19 cellular contexts compared by ENCODE assay signal in genomic region chr3:67641451-67641850, GRCh38.
"Had no signal": no experiment of that assay in that cellular context is flagged by ENCODE, and none has a peak within 500 bp of the region (broad histone marks: within the 10 kb centered on the region; RNA-seq: fewer than 3 reads in every experiment).

No MANE protein-coding gene starts in this region.

- DNase-seq: activated CD4-positive, alpha-beta T cell treated with anti-CD3 and anti-CD28 coated beads, Interleukin-2, amount 50 U/mL, for 1 hour; activated CD4-positive, CD25-positive, alpha-beta regulatory T cell treated with anti-CD3 and anti-CD28 coated beads, Interleukin-2, amount 50 U/mL, for 72 hours; activated effector memory CD4-positive, alpha-beta T cell treated with Interleukin-2 at 50 U/mL for 16 hours; activated naive CD4-positive, alpha-beta T cell treated with Interleukin-2 at 50 U/mL for 16 hours; central memory CD4-positive, alpha-beta T cell; islet precursor cell; left ventricle myocardium inferior; mesendoderm; stimulated activated CD4-positive, alpha-beta T cell treated with anti-CD3 and anti-CD28 coated beads, Interleukin-12 subunit alpha, Interleukin-12 subunit beta, amount 100 ng/mL, for 4 hours; stimulated activated CD4-positive, alpha-beta T cell treated with anti-CD3 and anti-CD28 coated beads, Interleukin-4, amount 100 ng/mL, for 1 hour; SW 1271; T-helper 9 cell; tibial artery; upper lobe of right lung had no signal

- H3K27me3 Mint-ChIP-seq: progenitor cell of endocrine pancreas had no signal

- H3K9me3 Mint-ChIP-seq: nephron; T-helper 1 cell treated with Interleukin-12 subunit alpha and Interleukin-12 subunit beta and Interleukin-4 antibody, amounts not matched to agents 30 μg/mL and 1 μg/mL, for 36 hours had no signal

- H3K4me1 Mint-ChIP-seq: nephron had no signal

- H3K4me3 Mint-ChIP-seq: nephron; T-helper 1 cell treated with Interleukin-12 subunit alpha and Interleukin-12 subunit beta and Interleukin-4 antibody, amounts not matched to agents 30 μg/mL and 1 μg/mL, for 36 hours had no signal

- ATAC-seq: gastroesophageal sphincter, sciatic nerve, upper lobe of right lung had no signal

- H3K27ac Mint-ChIP-seq: nephron; progenitor cell of endocrine pancreas; T-helper 1 cell treated with Interleukin-12 subunit alpha and Interleukin-12 subunit beta and Interleukin-4 antibody, amounts not matched to agents 30 μg/mL and 1 μg/mL, for 36 hours had no signal
